ENCODE assay signal across 1 cellular context in genomic region chr9:129981180-129981907, GRCh38.
TF ChIP-seq lines count a peak whose summit lies in the region.

No MANE protein-coding gene starts in this region.

TF ChIP-seq in WTC11, 78 proteins besides CTCF, POLR2A, EP300 and RAD21 (continued from another document):
- TF ChIP-seq ZSCAN18 (CRISPR knock-in tag; IDR thresholded peaks at IDR 0.05) (no peak), FOXJ3 (CRISPR knock-in tag; IDR thresholded peaks at IDR 0.05; ENCODE audit: borderline replicate concordance) (no peak), RELA (CRISPR knock-in tag; IDR thresholded peaks at IDR 0.05; ENCODE audit: borderline replicate concordance) (no peak)
TF ChIP-seq in WTC11: peak in this region for 0.
